Comparison of ENCODE assay signal across 20 cellular contexts in the genomic region with DNA sequence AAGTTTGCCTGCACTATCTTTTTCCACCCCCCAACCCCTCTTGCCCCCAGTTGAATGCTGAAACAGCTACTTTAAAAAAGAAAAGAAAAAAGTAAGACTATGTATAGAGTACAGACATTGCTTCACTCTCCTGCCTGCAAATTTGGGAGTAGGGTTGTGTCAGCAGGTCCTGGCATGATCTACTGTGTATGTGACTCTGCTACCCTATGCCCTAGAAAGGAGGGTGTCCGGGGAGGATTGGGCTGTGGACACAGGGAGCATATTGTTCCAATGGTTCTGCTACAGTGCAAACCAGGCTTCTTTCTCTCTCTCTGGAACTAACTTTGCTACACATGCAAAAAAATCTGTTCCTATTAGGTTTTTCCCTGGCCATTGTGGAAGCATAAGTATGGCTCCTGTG. TPM values are rescaled to one million over a fixed set of nuclear protein-coding genes. Genes with fewer than 3 reads are reported as not detected.
DNase-seq lines count a peak whose midpoint lies in the region; ATAC-seq and TF ChIP-seq lines count a peak whose summit lies in the region.
"Had no signal": no experiment of that assay in that cellular context is flagged by ENCODE, and none has a peak within 500 bp of the region (broad histone marks: within the 10 kb centered on the region; RNA-seq: fewer than 3 reads in every experiment).

No MANE protein-coding gene starts in this region.

- whole genome bisulfite sequencing in mammary epithelial cell (ENCODE audit: low coverage, missing lambda C conversion rate) = 20% methylated on average over 1 of the region's 1 CpG
- WGBS in transverse colon (ENCODE audit: low coverage in 1 of 2), 2 donors = 50 to 80% methylated on average over 1 of the region's 1 CpG

- peak overlapping the region; percentile 46 for H3K27ac Mint-ChIP-seq in MCF 10A (ENCODE audit: low read depth, unreplicated experiment)
- peak overlapping the region in 2 of 3 experiments; percentile 32 to 36 for H3K27ac Mint-ChIP-seq in nephron
- H3K27ac Mint-ChIP-seq: B cell; CD4-positive, CD25-positive, alpha-beta regulatory T cell had no signal

- no peaks in the 10 kb centered on the region for H3K36me3 ChIP-seq in mammary epithelial cell (ENCODE audit: insufficient read depth, low read length)
- no peaks in the 10 kb centered on the region for H3K36me3 ChIP-seq in transverse colon

- CTCF ChIA-PET in MCF 10A (lab: Yijun Ruan, JAX) = interaction anchor here (0.6 to 1.2 kb wide), 5 partner anchors 51 to 1252 kb away, joined by 3 to 4 read pairs (median 4); no protein-coding TSS in a partner anchor
- CTCF ChIA-PET in mammary epithelial cell (lab: Charles Lee; ENCODE audit: low non-redundant PET) = no interaction called here

- no peaks in the 10 kb centered on the region for H3K27me3 Mint-ChIP-seq in MCF 10A (ENCODE audit: insufficient read depth, unreplicated experiment)
- peaks cover under 1% of the 10 kb centered on the region for H3K27me3 Mint-ChIP-seq in nephron (ENCODE audit: low read depth)

- H3K9ac ChIP-seq in mammary epithelial cell (ENCODE audit: insufficient read depth, low read length) = no peak overlapping the region

- no peaks in the 10 kb centered on the region for H3K4me1 ChIP-seq in mammary epithelial cell (ENCODE audit: insufficient read depth, low read length)
- H3K4me1 ChIP-seq in transverse colon = no peaks in the 10 kb centered on the region
- H3K4me1 ChIP-seq: Caco-2 had no signal

- H3K36me3 Mint-ChIP-seq in MCF 10A (ENCODE audit: insufficient read depth, unreplicated experiment) = no peaks in the 10 kb centered on the region
- no peaks in the 10 kb centered on the region for H3K36me3 Mint-ChIP-seq in nephron (ENCODE audit: low read depth)
- H3K36me3 Mint-ChIP-seq: CD4-positive, CD25-positive, alpha-beta regulatory T cell had no signal

- intact Hi-C loops in MCF 10A (cut with micrococcal nuclease) = no loop called here
- intact Hi-C loops in mammary epithelial cell (cut with micrococcal nuclease) = no loop called here
- intact Hi-C loops in transverse colon (cut with DNase I; ENCODE audit: low total_unique reads) = no loop called here

- no peak for TF ChIP-seq POLR2A in transverse colon (IDR thresholded peaks at IDR 0.05)

- TF ChIP-seq CTCF in MCF 10A (IDR thresholded peaks at IDR 0.05; ENCODE audit: unreplicated experiment) (no peak), mammary epithelial cell (conservative IDR thresholded peaks at IDR 0.05 in 1 of 2, IDR thresholded peaks at IDR 0.05 in 1 of 2; ENCODE audit: extremely low read depth in 1 of 2, insufficient read depth in 1 of 2, low read depth in 1 of 2, low read length in 2 of 2) (no peak), nephron (IDR thresholded peaks at IDR 0.05; ENCODE audit: unreplicated experiment in 3 of 3) (no peak), transverse colon (IDR thresholded peaks at IDR 0.05) (no peak)

- DNase-seq in MCF 10A (ENCODE audit: unreplicated experiment) = peak; percentile 55
- no peak for DNase-seq in mammary epithelial cell
- DNase-seq in globus pallidus (ENCODE audit: low spot score) = peak; percentile 15
- no peak for DNase-seq in transverse colon
- DNase-seq in cerebellum (ENCODE audit: low spot score) = no peak
- no peak for DNase-seq in midbrain (lab: John Stamatoyannopoulos, UW)
- DNase-seq: Caco-2; CD4-positive, CD25-positive, alpha-beta regulatory T cell; DMS153; KG1; NCI-H1048; NCI-H1436 treated with DMSO at 0.1 percent for 48 hours; NCI-H2081; NCI-H774 had no signal

- no peaks in the 10 kb centered on the region for H4K20me1 ChIP-seq in mammary epithelial cell (ENCODE audit: insufficient read depth, low read length)

- TF ChIP-seq EP300 in transverse colon (IDR thresholded peaks at IDR 0.05; ENCODE audit: low read depth) = no peak

- no peak overlapping the region for H3K4me2 ChIP-seq in mammary epithelial cell (ENCODE audit: insufficient read depth, low read depth, low read length)

- no peaks in the 10 kb centered on the region for H3K79me2 ChIP-seq in mammary epithelial cell (ENCODE audit: insufficient read depth, low read length)

- H3K4me3 ChIP-seq in mammary epithelial cell (replicated peaks in 1 of 3; ENCODE audit: insufficient read depth in 1 of 3, low read depth in 2 of 3, low read length in 3 of 3) (no peak overlapping the region), transverse colon (no peak overlapping the region)

- H3K27ac ChIP-seq in mammary epithelial cell (ENCODE audit: insufficient read depth, low read depth, low read length) = no peak overlapping the region
- H3K27ac ChIP-seq in transverse colon = no peak overlapping the region
- H3K27ac ChIP-seq: 22Rv1 had no signal

- ATAC-seq in GM18517 (IDR thresholded peaks at IDR 0.05; ENCODE audit: unreplicated experiment) = no peak
- ATAC-seq: Panc1 had no signal

- H2AFZ ChIP-seq in mammary epithelial cell (ENCODE audit: low read depth, low read length) = no peak overlapping the region

- in situ Hi-C loops in mammary epithelial cell (cut with MboI; ENCODE audit: low sequenced_read_pairs in 2 of 2) (no loop called here), transverse colon (cut with MboI; ENCODE audit: low pct_ligation_motif_present in 1 of 4, low pct_unique_long_range_greater_than_20kb in 1 of 4, low sequenced_read_pairs in 3 of 4) (no loop called here)

- H3K9me3 Mint-ChIP-seq in MCF 10A (ENCODE audit: unreplicated experiment) (no peaks in the 10 kb centered on the region), nephron (no peaks in the 10 kb centered on the region)

- POLR2A ChIA-PET in MCF 10A (lab: Yijun Ruan, JAX) = interaction anchor here (0.7 to 2.9 kb wide), 9 partner anchors 8 to 428 kb away, joined by 3 to 16 read pairs (median 6); no protein-coding TSS in a partner anchor

- dilution Hi-C loops in mammary epithelial cell (cut with HindIII; ENCODE audit: low sequenced_read_pairs) = no loop called here

- H3K27me3 ChIP-seq in mammary epithelial cell (ENCODE audit: insufficient read depth, low read length) (peaks cover 3% of the 10 kb centered on the region), transverse colon (peaks cover 34% of the 10 kb centered on the region)

- no peak overlapping the region for H3K4me3 Mint-ChIP-seq in MCF 10A (ENCODE audit: unreplicated experiment)
- no peak overlapping the region for H3K4me3 Mint-ChIP-seq in nephron
- H3K4me3 Mint-ChIP-seq: B cell; CD4-positive, CD25-positive, alpha-beta regulatory T cell had no signal

- H3K4me1 Mint-ChIP-seq in MCF 10A (ENCODE audit: insufficient read depth, unreplicated experiment) (peaks cover 13% of the 10 kb centered on the region), nephron (peaks cover 14% of the 10 kb centered on the region)
- H3K4me1 Mint-ChIP-seq: B cell; CD4-positive, CD25-positive, alpha-beta regulatory T cell had no signal

- H3K9me3 ChIP-seq in mammary epithelial cell (replicated peaks; ENCODE audit: insufficient read depth, low read length) (no peaks in the 10 kb centered on the region), transverse colon (no peaks in the 10 kb centered on the region)
- H3K9me3 ChIP-seq: Caco-2 had no signal

- BruUV-seq in MCF 10A (replicated peaks; lab: Mats Ljungman, UMichigan) (no TSS peak), mammary epithelial cell (replicated peaks; lab: Mats Ljungman, UMichigan) (no TSS peak)

RNA-seq across cellular contexts. Expression of gene ZEB2, which starts 9.9 kb away (rescaled TPM):
- 28.2 and 39.9 TPM in 2 replicates for total RNA-seq in MCF 10A (2022)
- under 1 TPM; 0.45 to 0.50 TPM for total RNA-seq in mammary epithelial cell
- polyA plus RNA-seq in mammary epithelial cell = 0.26 TPM
- polyA minus RNA-seq in mammary epithelial cell = not detected
- total RNA-seq in transverse colon = 10 to 100 TPM; 19.8 to 69.6 (median 42.9) TPM
- 107 TPM for total RNA-seq in cerebellum
- total RNA-seq: Caco-2, H1 had no signal

Comparison
In these comparisons a context has a peak if more than half of its experiments do, and no peak if none do; other contexts are left out.
1. DNase-seq: peak in MCF 10A (single experiment) and globus pallidus (single experiment); none in mammary epithelial cell (single experiment), transverse colon (single experiment), cerebellum (single experiment) and midbrain (single experiment).
2. RNA of gene ZEB2, which starts 9.9 kb away (total RNA-seq): 107 TPM in cerebellum (single experiment), 19.8 to 69.6 TPM in transverse colon and 28.2 to 39.9 TPM in MCF 10A; 0.45 to 0.50 TPM in mammary epithelial cell; every median in the first group is over 10 times any median in the second.